In the genomic region with DNA sequence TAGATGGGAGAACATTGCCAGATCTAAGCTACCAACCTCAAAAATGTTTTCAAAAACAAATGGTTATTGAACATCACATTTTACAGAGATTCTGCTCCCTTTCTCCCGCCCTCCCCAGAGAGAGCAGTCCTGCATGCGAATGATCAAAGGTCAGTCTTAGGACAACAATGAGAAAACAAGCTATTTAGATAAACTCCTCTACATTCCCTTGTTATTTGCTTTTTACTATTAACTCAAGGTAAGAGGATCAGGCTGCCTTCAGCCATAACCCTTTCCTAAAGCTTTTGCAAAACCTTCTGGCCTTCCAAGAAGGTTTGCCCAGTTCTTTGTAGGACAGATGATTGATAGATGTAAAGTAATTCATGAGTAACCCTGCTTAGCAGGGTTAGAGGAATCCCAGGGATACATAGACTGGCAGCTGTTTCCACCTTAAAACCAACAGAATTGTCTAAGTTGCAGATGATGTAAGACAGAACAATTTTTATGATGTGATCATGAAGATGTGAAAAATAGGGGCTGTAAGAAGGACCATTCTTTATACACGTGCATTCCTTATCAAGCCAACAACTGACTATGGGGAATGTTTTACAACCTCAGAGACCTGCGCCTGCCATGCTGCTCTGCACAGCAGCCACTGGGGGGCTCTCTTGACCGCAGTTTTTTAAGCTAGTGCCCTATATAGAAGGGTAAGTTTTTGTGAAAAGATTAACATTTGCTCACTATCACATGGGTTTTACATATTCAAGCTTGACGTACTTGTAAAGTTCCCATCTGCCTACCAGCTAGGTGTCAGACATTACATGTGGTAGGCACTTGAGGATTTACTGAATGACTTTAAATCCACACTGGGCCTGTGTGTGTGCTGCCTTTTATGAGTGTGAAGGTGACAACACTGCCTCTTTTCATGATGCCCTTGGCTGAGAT, we compare ENCODE assay signal across 8 cellular contexts. TPM values are rescaled to one million over a fixed set of nuclear protein-coding genes. Genes with fewer than 3 reads are reported as not detected.
DNase-seq lines count a peak whose midpoint lies in the region; ATAC-seq and TF ChIP-seq lines count a peak whose summit lies in the region.

No MANE protein-coding gene starts in this region.

- H3K4me3 ChIP-seq in WI38 (ENCODE audit: low read depth, low read length), result no peak overlapping the region

- TF ChIP-seq CTCF in GM12872 (IDR thresholded peaks at IDR 0.05; ENCODE audit: insufficient read depth, low read depth, low read length), result peak; percentile 87
- peak; percentile 95 for TF ChIP-seq CTCF in WI38 (IDR thresholded peaks at IDR 0.05; ENCODE audit: low read depth, low read length)

- DNase-seq in NCI-H2196 (lab: John Stamatoyannopoulos, UW; ENCODE audit: unreplicated experiment), result peak; percentile 71
- DNase-seq in cerebellar cortex (ENCODE audit: low spot score), result peak; percentile 70
- DNase-seq in left lobe of liver (ENCODE audit: low spot score), result peak; percentile 60
- peak; percentile 29 to 57 (median 30) for DNase-seq in stimulated activated CD4-positive, alpha-beta T cell treated with anti-CD3 and anti-CD28 coated beads, TNF-alpha, amount 100 ng/mL, for 1 hour (ENCODE audit: low read depth in 3 of 3, low spot score in 1 of 3)

- ATAC-seq in HG02885 (IDR thresholded peaks at IDR 0.05; ENCODE audit: poor library complexity, unreplicated experiment) (peak; percentile 55), left lobe of liver (peak; percentile 78), HG02571 (IDR thresholded peaks at IDR 0.05; ENCODE audit: unreplicated experiment) (no peak)

RNA-seq across cellular contexts. Expression of a gene that starts 2.3 kb away (rescaled TPM):
- 3.5 TPM for total RNA-seq in left lobe of liver
